ENCODE assay signal across 18 cellular contexts in the genomic region with DNA sequence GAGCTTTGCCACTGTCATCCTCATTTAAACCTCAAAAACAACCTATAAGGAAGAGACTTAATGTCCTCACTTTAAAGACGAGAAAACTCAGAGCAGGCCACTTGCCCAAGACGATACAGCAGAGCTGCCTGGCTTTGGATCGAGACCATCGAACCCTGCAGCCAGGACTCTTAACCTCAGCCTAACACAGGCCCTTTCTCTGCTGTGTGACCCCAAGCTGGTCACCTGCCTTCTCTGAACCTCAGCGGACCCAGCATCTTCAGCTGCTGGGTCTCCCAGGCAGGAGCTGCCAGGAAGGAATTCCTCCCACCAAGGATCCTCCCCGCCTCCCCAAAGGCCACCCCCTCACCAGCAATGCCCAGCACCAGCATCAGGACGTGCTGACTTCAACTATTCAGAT. TPM values are rescaled to one million over a fixed set of nuclear protein-coding genes. Genes with fewer than 3 reads are reported as not detected.
DNase-seq lines count a peak whose midpoint lies in the region; ATAC-seq and TF ChIP-seq lines count a peak whose summit lies in the region.
"Had no signal": no experiment of that assay in that cellular context is flagged by ENCODE, and none has a peak within 500 bp of the region (broad histone marks: within the 10 kb centered on the region; RNA-seq: fewer than 3 reads in every experiment).

No MANE protein-coding gene starts in this region.

- no peaks in the 10 kb centered on the region for H3K9me3 ChIP-seq in ascending aorta
- H3K9me3 ChIP-seq in lower lobe of right lung = no peaks in the 10 kb centered on the region
- H3K9me3 ChIP-seq in transverse colon = no peaks in the 10 kb centered on the region

- H3K27ac ChIP-seq in ascending aorta = peak overlapping the region; percentile 31 to 53
- peak overlapping the region; percentile 6 for H3K27ac ChIP-seq in lower lobe of right lung
- peak overlapping the region in 3 of 4 donors; percentile 24 to 54 (median 40) for H3K27ac ChIP-seq in transverse colon

- 86% methylated on average over 7 of the region's 7 CpGs; no CpG with 5 or more reads in 1 of the 2 donors for WGBS in transverse colon (ENCODE audit: low coverage in 1 of 2), 2 donors

- H3K27me3 Mint-ChIP-seq in activated naive CD8-positive, alpha-beta T cell treated with anti-CD3 and anti-CD28 coated beads, Interleukin-2, amount 10 ng/mL, durations not matched to agents 7 days and 5 days = no peaks in the 10 kb centered on the region
- H3K27me3 Mint-ChIP-seq in activated naive CD8-positive, alpha-beta T cell treated with anti-CD3 and anti-CD28 coated beads, Interleukin-2, amount 50 U/mL, for 24 hours = no peaks in the 10 kb centered on the region
- H3K27me3 Mint-ChIP-seq in effector memory CD8-positive, alpha-beta T cell = no peaks in the 10 kb centered on the region

- H3K4me1 ChIP-seq in ascending aorta (peaks cover 0 to 8% of the 10 kb centered on the region in 2 donors), lower lobe of right lung (peaks cover 14% of the 10 kb centered on the region), transverse colon (peaks cover 0 to 13% (median 4%) of the 10 kb centered on the region in 4 donors)

- POLR2A ChIA-PET in activated naive CD8-positive, alpha-beta T cell treated with anti-CD3 and anti-CD28 coated beads, Interleukin-2, amount 10 ng/mL, durations not matched to agents 7 days and 5 days (lab: Charles Lee) = interaction anchor here (1.1 kb wide), 1 partner anchor 14 kb away, joined by 3 read pairs; no protein-coding TSS in a partner anchor

- H3K27ac Mint-ChIP-seq in activated naive CD8-positive, alpha-beta T cell treated with anti-CD3 and anti-CD28 coated beads, Interleukin-2, amount 10 ng/mL, durations not matched to agents 7 days and 5 days = peak overlapping the region; percentile 45
- H3K27ac Mint-ChIP-seq in activated naive CD8-positive, alpha-beta T cell treated with anti-CD3 and anti-CD28 coated beads, Interleukin-2, amount 50 U/mL, for 24 hours = no peak overlapping the region
- peak overlapping the region in 1 of 2 donors; percentile 53 for H3K27ac Mint-ChIP-seq in effector memory CD8-positive, alpha-beta T cell
- H3K27ac Mint-ChIP-seq: GM23338, HFFc6 had no signal

- H3K4me3 ChIP-seq in ascending aorta = no peak overlapping the region
- H3K4me3 ChIP-seq in lower lobe of right lung = no peak overlapping the region
- H3K4me3 ChIP-seq in transverse colon = no peak overlapping the region
- H3K4me3 ChIP-seq: GM23338 had no signal

- no peak for TF ChIP-seq POLR2A in transverse colon (IDR thresholded peaks at IDR 0.05)

- in situ Hi-C loops in transverse colon (cut with MboI; ENCODE audit: low pct_ligation_motif_present in 1 of 4, low pct_unique_long_range_greater_than_20kb in 1 of 4, low sequenced_read_pairs in 3 of 4) = no loop called here

- no peak for DNase-seq in activated naive CD8-positive, alpha-beta T cell treated with anti-CD3 and anti-CD28 coated beads, Interleukin-2, amount 10 ng/mL, durations not matched to agents 7 days and 5 days
- no peak for DNase-seq in activated naive CD8-positive, alpha-beta T cell treated with anti-CD3 and anti-CD28 coated beads, Interleukin-2, amount 50 U/mL, for 24 hours
- DNase-seq in ascending aorta (ENCODE audit: low spot score in 2 of 2) (no peak), lower lobe of right lung (no peak), transverse colon (no peak), GM19238 (ENCODE audit: insufficient read length, low spot score) (no peak)
- no peak for DNase-seq in effector memory CD8-positive, alpha-beta T cell
- DNase-seq: Calu3, DMS79, GDM1, HFFc6, NCI-H2029, NCI-H510A, NCI-H82, SHP77 had no signal

- no peaks in the 10 kb centered on the region for H3K9me3 Mint-ChIP-seq in activated naive CD8-positive, alpha-beta T cell treated with anti-CD3 and anti-CD28 coated beads, Interleukin-2, amount 10 ng/mL, durations not matched to agents 7 days and 5 days
- no peaks in the 10 kb centered on the region for H3K9me3 Mint-ChIP-seq in activated naive CD8-positive, alpha-beta T cell treated with anti-CD3 and anti-CD28 coated beads, Interleukin-2, amount 50 U/mL, for 24 hours
- no peaks in the 10 kb centered on the region for H3K9me3 Mint-ChIP-seq in effector memory CD8-positive, alpha-beta T cell
- H3K9me3 Mint-ChIP-seq: GM23338, HFFc6 had no signal

- TF ChIP-seq CTCF in ascending aorta (IDR thresholded peaks at IDR 0.05) (no peak), lower lobe of right lung (IDR thresholded peaks at IDR 0.05) (no peak), transverse colon (IDR thresholded peaks at IDR 0.05) (no peak)

- no peak for ATAC-seq in activated naive CD8-positive, alpha-beta T cell treated with anti-CD3 and anti-CD28 coated beads, Interleukin-2, amount 10 ng/mL, durations not matched to agents 7 days and 5 days (ENCODE audit: low read depth)
- no peak for ATAC-seq in activated naive CD8-positive, alpha-beta T cell treated with anti-CD3 and anti-CD28 coated beads, Interleukin-2, amount 50 U/mL, for 24 hours
- ATAC-seq in lower lobe of right lung (no peak), HG02678 (IDR thresholded peaks at IDR 0.05; ENCODE audit: unreplicated experiment) (no peak)
- no peak for ATAC-seq in effector memory CD8-positive, alpha-beta T cell (replicated peaks)
- ATAC-seq: GM23338, Panc1 had no signal

- no peak overlapping the region for H3K4me3 Mint-ChIP-seq in activated naive CD8-positive, alpha-beta T cell treated with anti-CD3 and anti-CD28 coated beads, Interleukin-2, amount 10 ng/mL, durations not matched to agents 7 days and 5 days
- H3K4me3 Mint-ChIP-seq in activated naive CD8-positive, alpha-beta T cell treated with anti-CD3 and anti-CD28 coated beads, Interleukin-2, amount 50 U/mL, for 24 hours = no peak overlapping the region
- no peak overlapping the region for H3K4me3 Mint-ChIP-seq in effector memory CD8-positive, alpha-beta T cell
- H3K4me3 Mint-ChIP-seq: GM23338, HFFc6 had no signal

- H3K27me3 ChIP-seq in ascending aorta (no peaks in the 10 kb centered on the region), lower lobe of right lung (ENCODE audit: low read depth) (no peaks in the 10 kb centered on the region), transverse colon (no peaks in the 10 kb centered on the region)

- H3K4me1 Mint-ChIP-seq in activated naive CD8-positive, alpha-beta T cell treated with anti-CD3 and anti-CD28 coated beads, Interleukin-2, amount 10 ng/mL, durations not matched to agents 7 days and 5 days = peaks cover 5% of the 10 kb centered on the region
- H3K4me1 Mint-ChIP-seq in activated naive CD8-positive, alpha-beta T cell treated with anti-CD3 and anti-CD28 coated beads, Interleukin-2, amount 50 U/mL, for 24 hours = peaks cover 6% of the 10 kb centered on the region
- H3K4me1 Mint-ChIP-seq in effector memory CD8-positive, alpha-beta T cell (ENCODE audit: low read depth in 2 of 2) = peaks cover 20 to 27% of the 10 kb centered on the region in 2 donors
- H3K4me1 Mint-ChIP-seq: GM23338 had no signal

- peaks cover 21% of the 10 kb centered on the region for H3K36me3 Mint-ChIP-seq in activated naive CD8-positive, alpha-beta T cell treated with anti-CD3 and anti-CD28 coated beads, Interleukin-2, amount 10 ng/mL, durations not matched to agents 7 days and 5 days
- peaks cover 22% of the 10 kb centered on the region for H3K36me3 Mint-ChIP-seq in activated naive CD8-positive, alpha-beta T cell treated with anti-CD3 and anti-CD28 coated beads, Interleukin-2, amount 50 U/mL, for 24 hours (ENCODE audit: low read depth)
- H3K36me3 Mint-ChIP-seq in effector memory CD8-positive, alpha-beta T cell (ENCODE audit: insufficient read depth) = peaks cover 63% of the 10 kb centered on the region

- intact Hi-C loops in ascending aorta (cut with DNase I) = no loop called here
- intact Hi-C loops in lower lobe of right lung (cut with DNase I) = no loop called here
- intact Hi-C loops in transverse colon (cut with DNase I; ENCODE audit: low total_unique reads) = no loop called here

- H3K36me3 ChIP-seq in ascending aorta (peaks cover 74 to 78% of the 10 kb centered on the region in 2 donors), lower lobe of right lung (peaks cover 83% of the 10 kb centered on the region), transverse colon (peaks cover 0 to 57% (median 24%) of the 10 kb centered on the region in 4 donors)

- no peak for TF ChIP-seq EP300 in transverse colon (IDR thresholded peaks at IDR 0.05; ENCODE audit: low read depth)

RNA-seq across cellular contexts. Expression of a gene that starts 32.7 kb away (rescaled TPM):
- 10 to 100 TPM; 51.9 to 57.2 TPM for total RNA-seq in activated naive CD8-positive, alpha-beta T cell treated with anti-CD3 and anti-CD28 coated beads, Interleukin-2, amount 10 ng/mL, durations not matched to agents 7 days and 5 days
- 240 TPM for total RNA-seq in ascending aorta
- 104 TPM for total RNA-seq in lower lobe of right lung
- total RNA-seq in transverse colon = 100 to 1,000 TPM in 3 of 4 donors, 10 to 100 TPM in 1; 91.2 to 430 (median 175) TPM
